Comparison of ENCODE assay signal across 10 cellular contexts in genomic region chr10:23530079-23530478, GRCh38.
DNase-seq lines count a peak whose midpoint lies in the region; ATAC-seq, FAIRE-seq and TF ChIP-seq lines count a peak whose summit lies in the region.
"Had no signal": no experiment of that assay in that cellular context is flagged by ENCODE, and none has a peak within 500 bp of the region (broad histone marks: within the 10 kb centered on the region; RNA-seq: fewer than 3 reads in every experiment).

No MANE protein-coding gene starts in this region.

- peaks cover 10% of the 10 kb centered on the region for H3K27me3 Mint-ChIP-seq in chondrocyte (ENCODE audit: low read depth)
- H3K27me3 Mint-ChIP-seq in natural killer cell treated with Interleukin-12 subunit alpha and Interleukin-12 subunit beta and Interleukin-15 and Interleukin-18, amount 100 ng/mL, for 72 hours: peaks cover 7 to 25% of the 10 kb centered on the region in 2 donors

- no peaks in the 10 kb centered on the region for H3K27me3 ChIP-seq in KMS-11 (ENCODE audit: insufficient read depth, low read depth)

- H2AFZ ChIP-seq in KMS-11 (ENCODE audit: low read depth): no peak overlapping the region

- no peaks in the 10 kb centered on the region for H3K9me3 Mint-ChIP-seq in chondrocyte (ENCODE audit: low read depth)
- no peaks in the 10 kb centered on the region for H3K9me3 Mint-ChIP-seq in natural killer cell treated with Interleukin-12 subunit alpha and Interleukin-12 subunit beta and Interleukin-15 and Interleukin-18, amount 100 ng/mL, for 72 hours
- H3K9me3 Mint-ChIP-seq: activated CD4-positive, alpha-beta memory T cell treated with anti-CD3 and anti-CD28 coated beads, Interleukin-2, amount 10 ng/mL, durations not matched to agents 7 days and 5 days had no signal

- no peak overlapping the region for H3K4me3 ChIP-seq in KMS-11 (IDR thresholded peaks at IDR 0.05; ENCODE audit: insufficient read depth, low read depth, low read length)

- H3K27ac Mint-ChIP-seq in chondrocyte (ENCODE audit: unreplicated experiment): no peak overlapping the region
- no peak overlapping the region for H3K27ac Mint-ChIP-seq in natural killer cell treated with Interleukin-12 subunit alpha and Interleukin-12 subunit beta and Interleukin-15 and Interleukin-18, amount 100 ng/mL, for 72 hours
- H3K27ac Mint-ChIP-seq: activated CD4-positive, alpha-beta memory T cell treated with anti-CD3 and anti-CD28 coated beads, Interleukin-2, amount 10 ng/mL, durations not matched to agents 7 days and 5 days had no signal

- no peaks in the 10 kb centered on the region for H3K79me2 ChIP-seq in KMS-11 (ENCODE audit: insufficient read depth, low read depth)

- H3K36me3 Mint-ChIP-seq in chondrocyte (ENCODE audit: low read depth): no peaks in the 10 kb centered on the region
- H3K36me3 Mint-ChIP-seq in natural killer cell treated with Interleukin-12 subunit alpha and Interleukin-12 subunit beta and Interleukin-15 and Interleukin-18, amount 100 ng/mL, for 72 hours: no peaks in the 10 kb centered on the region

- no peak overlapping the region for H3K4me3 Mint-ChIP-seq in chondrocyte (ENCODE audit: unreplicated experiment)
- no peak overlapping the region for H3K4me3 Mint-ChIP-seq in natural killer cell treated with Interleukin-12 subunit alpha and Interleukin-12 subunit beta and Interleukin-15 and Interleukin-18, amount 100 ng/mL, for 72 hours
- H3K4me3 Mint-ChIP-seq: activated CD4-positive, alpha-beta memory T cell treated with anti-CD3 and anti-CD28 coated beads, Interleukin-2, amount 10 ng/mL, durations not matched to agents 7 days and 5 days had no signal

- H3K4me1 ChIP-seq in KMS-11 (ENCODE audit: low read depth, poor library complexity, severe bottlenecking): no peaks in the 10 kb centered on the region

- H3K27ac ChIP-seq in KMS-11: no peak overlapping the region

- no peak overlapping the region for H3K9ac ChIP-seq in KMS-11

- no peak overlapping the region for H3K4me2 ChIP-seq in KMS-11

- no peaks in the 10 kb centered on the region for H4K20me1 ChIP-seq in KMS-11 (ENCODE audit: insufficient read depth)

- H3K4me1 Mint-ChIP-seq in chondrocyte (ENCODE audit: low read depth): no peaks in the 10 kb centered on the region
- no peaks in the 10 kb centered on the region for H3K4me1 Mint-ChIP-seq in natural killer cell treated with Interleukin-12 subunit alpha and Interleukin-12 subunit beta and Interleukin-15 and Interleukin-18, amount 100 ng/mL, for 72 hours (ENCODE audit: low read depth in 2 of 2)

- ATAC-seq in natural killer cell treated with Interleukin-12 subunit alpha and Interleukin-12 subunit beta and Interleukin-15 and Interleukin-18, amount 100 ng/mL, for 72 hours: no peak
- ATAC-seq in GM19452 (IDR thresholded peaks at IDR 0.05; ENCODE audit: unreplicated experiment) (no peak), GM18502 (IDR thresholded peaks at IDR 0.05; ENCODE audit: poor library complexity, unreplicated experiment) (no peak), GM19395 (IDR thresholded peaks at IDR 0.05; ENCODE audit: unreplicated experiment) (no peak)

- H3K36me3 ChIP-seq in KMS-11 (ENCODE audit: insufficient read depth): no peaks in the 10 kb centered on the region

- TF ChIP-seq CTCF in D721Med (IDR thresholded peaks at IDR 0.05; ENCODE audit: insufficient read depth, missing control alignments): peak; percentile 19
- peak; percentile 62; the same call in 1 of the 2 replicates for TF ChIP-seq CTCF in KMS-11 (conservative IDR thresholded peaks at IDR 0.05; ENCODE audit: low read depth, low read length)
- peak; percentile 83 for TF ChIP-seq CTCF in chondrocyte (IDR thresholded peaks at IDR 0.05)

- no peak for FAIRE-seq in D721Med (lab: Jason Lieb, UNC)

- no peak for DNase-seq in D721Med (ENCODE audit: insufficient read length, low spot score)
- no peak for DNase-seq in chondrocyte (ENCODE audit: low spot score)
- peak; percentile 10 for DNase-seq in myocyte (ENCODE audit: low read depth)
- no peak for DNase-seq in natural killer cell treated with Interleukin-12 subunit alpha and Interleukin-12 subunit beta and Interleukin-15 and Interleukin-18, amount 100 ng/mL, for 72 hours (ENCODE audit: low spot score)
- DNase-seq: activated CD4-positive, alpha-beta memory T cell treated with anti-CD3 and anti-CD28 coated beads, Interleukin-2, amount 10 ng/mL, durations not matched to agents 7 days and 5 days; effector CD4-positive, alpha-beta T cell had no signal

Comparison
In these comparisons a context has a peak if more than half of its experiments do, and no peak if none do; other contexts are left out.
1. CTCF ChIP-seq: peak in every context shown above with its lines; median percentile 83 in chondrocyte; 62 in KMS-11; 19 in D721Med.